In the genomic region with DNA sequence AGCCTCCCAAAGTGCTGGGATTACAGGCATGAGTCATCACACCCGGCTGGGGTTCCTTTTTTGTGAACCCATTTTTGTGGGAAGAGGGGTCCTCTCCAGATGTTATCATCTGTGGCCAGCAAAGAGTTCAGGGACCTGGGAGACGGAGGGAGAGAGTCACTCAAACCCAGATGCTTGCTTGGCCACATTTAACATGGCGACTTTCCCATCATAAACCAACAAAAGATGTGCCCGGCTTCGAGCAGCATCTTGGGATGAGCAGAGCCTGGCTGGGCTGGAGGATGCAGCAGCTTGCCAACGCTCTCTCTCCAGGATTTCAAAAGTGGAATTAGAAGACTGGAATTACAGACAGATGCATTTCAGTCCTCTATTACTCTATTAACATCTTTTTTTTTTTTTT, we compare ENCODE assay signal across 2 cellular contexts.
TF ChIP-seq lines count a peak whose summit lies in the region.

No MANE protein-coding gene starts in this region.

TF ChIP-seq in A549, 52 proteins besides CTCF, POLR2A, EP300 and RAD21:
- TF ChIP-seq FOSL2 (IDR thresholded peaks at IDR 0.05) (no peak), FOSL2 (CRISPR knock-in tag; IDR thresholded peaks at IDR 0.05) (0 out of 2 replicates have a peak, but pooled peaks have one; percentile 9), FOXS1 (CRISPR knock-in tag; IDR thresholded peaks at IDR 0.05) (no peak)
TF ChIP-seq in A549: peak in this region for 1.

TF ChIP-seq in WTC11, 78 proteins besides CTCF, POLR2A, EP300 and RAD21 (continued from another document):
- no peak for TF ChIP-seq HMGXB4 (CRISPR knock-in tag; IDR thresholded peaks at IDR 0.05)
- no peak for TF ChIP-seq ELF4 (CRISPR knock-in tag; IDR thresholded peaks at IDR 0.05; ENCODE audit: low read depth)
TF ChIP-seq in WTC11: peak in this region for 0.
